29 cellular contexts compared by ENCODE assay signal in genomic region chr1:184116287-184116686, GRCh38.
DNase-seq lines count a peak whose midpoint lies in the region; ATAC-seq and TF ChIP-seq lines count a peak whose summit lies in the region.
"Had no signal": no experiment of that assay in that cellular context is flagged by ENCODE, and none has a peak within 500 bp of the region (broad histone marks: within the 10 kb centered on the region; RNA-seq: fewer than 3 reads in every experiment).

No MANE protein-coding gene starts in this region.

- H3K4me1 ChIP-seq in endodermal cell (ENCODE audit: control insufficient read depth, insufficient read depth, low read length) = no peaks in the 10 kb centered on the region
- H3K4me1 ChIP-seq in CD4-positive, alpha-beta memory T cell (ENCODE audit: insufficient read depth, low read length) = no peaks in the 10 kb centered on the region
- H3K4me1 ChIP-seq: BLaER1, left lung, transverse colon had no signal

- no peak for TF ChIP-seq CTCF in endodermal cell (conservative IDR thresholded peaks at IDR 0.05)

- H3K36me3 ChIP-seq in endodermal cell (ENCODE audit: control insufficient read depth, insufficient read depth, low read length) (no peaks in the 10 kb centered on the region), MG63 (no peaks in the 10 kb centered on the region)
- no peaks in the 10 kb centered on the region for H3K36me3 ChIP-seq in CD4-positive, alpha-beta memory T cell (ENCODE audit: insufficient read depth, low read length)
- H3K36me3 ChIP-seq: BLaER1, left lung, ovary, spleen, transverse colon had no signal

- H3K4me3 ChIP-seq in endodermal cell (ENCODE audit: low read length) (no peak overlapping the region), MG63 (no peak overlapping the region)
- no peak overlapping the region for H3K4me3 ChIP-seq in CD4-positive, alpha-beta memory T cell (ENCODE audit: low read length in 2 of 2)
- H3K4me3 ChIP-seq: BLaER1, coronary artery, left lung, ovary, spleen, transverse colon had no signal

- intact Hi-C loops in CD4-positive, alpha-beta memory T cell (cut with micrococcal nuclease) = no loop called here

- no peak overlapping the region for H3K27ac ChIP-seq in endodermal cell (ENCODE audit: low read depth, low read length)
- no peak overlapping the region for H3K27ac ChIP-seq in CD4-positive, alpha-beta memory T cell (ENCODE audit: low read depth, low read length)
- H3K27ac ChIP-seq: BLaER1, coronary artery, HL-60, left lung, ovary, spleen, transverse colon had no signal

- 51 to 67% methylated on average over 1 to 2 of the region's 2 CpGs for WGBS in endodermal cell (ENCODE audit: insufficient coverage in 1 of 2, insufficient read length in 1 of 2), 2 experiments

- POLR2A ChIA-PET in CD4-positive, alpha-beta memory T cell (lab: Charles Lee; ENCODE audit: partially characterized antibody) = no interaction called here

- H3K4me3 Mint-ChIP-seq in endodermal cell = no peak overlapping the region
- no peak overlapping the region for H3K4me3 Mint-ChIP-seq in CD4-positive, alpha-beta memory T cell
- H3K4me3 Mint-ChIP-seq: activated CD8-positive, alpha-beta T cell treated with anti-CD3 and anti-CD28 coated beads, Interleukin-2, amount 10 ng/mL, durations not matched to agents 7 days and 5 days; activated naive CD4-positive, alpha-beta T cell treated with anti-CD3 and anti-CD28 coated beads, Interleukin-2, amount 50 U/mL, for 24 hours; natural killer cell; T-helper 17 cell had no signal

- no peak for ATAC-seq in HG03469 (IDR thresholded peaks at IDR 0.05; ENCODE audit: unreplicated experiment)
- ATAC-seq: activated CD8-positive, alpha-beta T cell treated with anti-CD3 and anti-CD28 coated beads, Interleukin-2, amount 10 ng/mL, durations not matched to agents 7 days and 5 days; left lung; natural killer cell; T-helper 17 cell had no signal

- H3K36me3 Mint-ChIP-seq in endodermal cell (ENCODE audit: low read depth) = no peaks in the 10 kb centered on the region
- peaks cover 0 to 9% of the 10 kb centered on the region in 2 donors for H3K36me3 Mint-ChIP-seq in CD4-positive, alpha-beta memory T cell
- H3K36me3 Mint-ChIP-seq: natural killer cell had no signal

- H3K9me3 ChIP-seq in endodermal cell (ENCODE audit: control insufficient read depth, low read length) = no peaks in the 10 kb centered on the region
- 0 out of 2 replicates have a peak, but pooled peaks cover 2% of the 10 kb centered on the region for H3K9me3 ChIP-seq in MG63
- no peaks in the 10 kb centered on the region for H3K9me3 ChIP-seq in CD4-positive, alpha-beta memory T cell (ENCODE audit: control insufficient read depth in 1 of 2, low read length in 2 of 2)
- H3K9me3 ChIP-seq: BLaER1, left lung, ovary, SK-N-SH, spleen, transverse colon had no signal

- peaks cover 3% of the 10 kb centered on the region for H3K9me3 Mint-ChIP-seq in endodermal cell
- peaks cover 0 to 4% (median 0%) of the 10 kb centered on the region in 8 donors for H3K9me3 Mint-ChIP-seq in CD4-positive, alpha-beta memory T cell
- H3K9me3 Mint-ChIP-seq: activated naive CD4-positive, alpha-beta T cell treated with anti-CD3 and anti-CD28 coated beads, Interleukin-2, amount 50 U/mL, for 24 hours; activated T-helper 2 cell treated with anti-CD3 and anti-CD28 coated beads, Interferon-gamma antibody, Interleukin-2, Interleukin-4, amounts not matched to agents 10 μg/mL and 5 μg/mL and 100 μg/mL, durations not matched to agents 14 hours and 24 hours and 36 hours; natural killer cell had no signal

- no peak overlapping the region for H3K9ac ChIP-seq in endodermal cell (ENCODE audit: extremely low read depth, low read length, poor library complexity, severe bottlenecking)
- H3K9ac ChIP-seq: BLaER1, SK-N-SH had no signal

- CTCF ChIA-PET in CD4-positive, alpha-beta memory T cell (lab: Charles Lee; ENCODE audit: partially characterized antibody) = interaction anchor here (1.0 kb wide), 1 partner anchor 109 kb away, joined by 3 read pairs; no protein-coding TSS in a partner anchor

- H3K4me1 Mint-ChIP-seq in endodermal cell = peaks cover 4% of the 10 kb centered on the region
- H3K4me1 Mint-ChIP-seq in CD4-positive, alpha-beta memory T cell = no peaks in the 10 kb centered on the region
- H3K4me1 Mint-ChIP-seq: activated naive CD4-positive, alpha-beta T cell treated with anti-CD3 and anti-CD28 coated beads, Interleukin-2, amount 50 U/mL, for 24 hours; T-helper 17 cell had no signal

- no peaks in the 10 kb centered on the region for H3K27me3 ChIP-seq in endodermal cell (ENCODE audit: control insufficient read depth, insufficient read depth, low read length, poor library complexity, severe bottlenecking)
- no peaks in the 10 kb centered on the region for H3K27me3 ChIP-seq in MG63
- no peaks in the 10 kb centered on the region for H3K27me3 ChIP-seq in CD4-positive, alpha-beta memory T cell (ENCODE audit: insufficient read depth, low read length)
- H3K27me3 ChIP-seq: BLaER1, left lung, ovary, spleen, transverse colon had no signal

- peaks cover 13% of the 10 kb centered on the region for H3K27me3 Mint-ChIP-seq in endodermal cell (ENCODE audit: insufficient read depth)
- H3K27me3 Mint-ChIP-seq in CD4-positive, alpha-beta memory T cell = no peaks in the 10 kb centered on the region
- H3K27me3 Mint-ChIP-seq: activated naive CD4-positive, alpha-beta T cell treated with anti-CD3 and anti-CD28 coated beads, Interleukin-2, amount 50 U/mL, for 24 hours; T-helper 17 cell had no signal

- DNase-seq in COLO668 (lab: John Stamatoyannopoulos, UW; ENCODE audit: unreplicated experiment) (peak; percentile 33), LHCN-M2 (ENCODE audit: low read depth) (peak; percentile 77), endodermal cell (peak; percentile 66), myocyte (ENCODE audit: low read depth) (peak; percentile 91), MG63 (no peak)
- no peak for DNase-seq in CD4-positive, alpha-beta memory T cell
- DNase-seq: activated CD4-positive, CD25-positive, alpha-beta regulatory T cell treated with anti-CD3 and anti-CD28 coated beads, Interleukin-2, amount 50 U/mL, for 72 hours; activated CD8-positive, alpha-beta T cell treated with anti-CD3 and anti-CD28 coated beads, Interleukin-2, amount 10 ng/mL, durations not matched to agents 7 days and 5 days; amygdala; DND-41; left lung; midbrain; natural killer cell; NCI-H1694 treated with DMSO at 0.1 percent for 48 hours; NCI-H2171 treated with DMSO at 0.1 percent for 48 hours; NCI-H524 treated with DMSO at 0.1 percent for 48 hours; ovary; retina; RPMI8226; SK-N-SH; spleen; T-helper 17 cell; transverse colon had no signal

- H3K27ac Mint-ChIP-seq in endodermal cell = no peak overlapping the region
- no peak overlapping the region for H3K27ac Mint-ChIP-seq in CD4-positive, alpha-beta memory T cell
- H3K27ac Mint-ChIP-seq: activated CD8-positive, alpha-beta T cell treated with anti-CD3 and anti-CD28 coated beads, Interleukin-2, amount 10 ng/mL, durations not matched to agents 7 days and 5 days; activated naive CD4-positive, alpha-beta T cell treated with anti-CD3 and anti-CD28 coated beads, Interleukin-2, amount 50 U/mL, for 24 hours; activated T-helper 2 cell treated with anti-CD3 and anti-CD28 coated beads, Interferon-gamma antibody, Interleukin-2, Interleukin-4, amounts not matched to agents 10 μg/mL and 5 μg/mL and 100 μg/mL, durations not matched to agents 14 hours and 24 hours and 36 hours; natural killer cell; T-helper 17 cell had no signal

Comparison
In these comparisons a context has a peak if more than half of its experiments do, and no peak if none do; other contexts are left out.
1. DNase-seq: peak in COLO668 (single experiment), LHCN-M2 (single experiment), endodermal cell (single experiment) and myocyte (single experiment); none in MG63 (single experiment) and CD4-positive, alpha-beta memory T cell (0 of 5).